8 cellular contexts compared by ENCODE assay signal in the genomic region with DNA sequence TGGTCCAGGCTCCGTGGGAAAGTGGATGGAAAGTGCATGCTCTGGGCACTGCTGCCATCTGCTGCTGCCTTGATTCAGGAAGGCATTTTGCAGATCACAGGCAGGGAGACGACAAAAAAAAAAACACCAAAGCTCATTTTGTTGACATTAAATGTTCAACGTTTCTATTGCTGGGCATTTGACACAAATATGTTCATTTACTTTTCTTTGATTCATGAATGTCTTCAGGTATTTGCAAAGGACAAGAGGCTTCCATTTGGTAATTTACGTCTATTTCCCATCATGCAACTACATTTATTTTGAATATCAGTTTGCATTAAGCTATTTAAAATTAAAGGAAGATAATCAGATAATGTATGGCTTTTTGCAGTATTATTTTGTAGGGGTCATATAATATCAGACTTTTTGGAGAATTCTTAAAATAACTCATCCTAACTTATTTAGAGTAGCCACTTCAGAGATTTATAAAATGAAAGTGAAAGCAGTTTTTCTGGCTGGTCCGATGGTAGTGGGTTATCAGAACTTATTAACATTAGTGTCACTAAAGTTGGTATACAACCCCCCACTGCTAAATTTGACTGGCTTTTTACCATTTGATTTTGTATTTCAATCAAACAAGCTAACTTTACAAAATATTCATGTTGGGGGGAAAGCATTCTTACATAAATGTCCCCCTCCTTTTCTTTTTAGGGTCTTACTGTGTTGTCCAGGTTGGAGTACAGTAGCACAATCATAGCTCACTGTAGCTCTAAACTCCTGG.
DNase-seq lines count a peak whose midpoint lies in the region; ATAC-seq, FAIRE-seq and TF ChIP-seq lines count a peak whose summit lies in the region.

No MANE protein-coding gene starts in this region.

- peak; percentile 60 for ATAC-seq in GM21526 (IDR thresholded peaks at IDR 0.05; ENCODE audit: low FRiP score, unreplicated experiment)
- ATAC-seq in gastroesophageal sphincter = peak; percentile 35

- H3K9me3 ChIP-seq in gastroesophageal sphincter (no peaks in the 10 kb centered on the region), neutrophil (no peaks in the 10 kb centered on the region)

- peak overlapping the region; percentile 86 for H3K27ac Mint-ChIP-seq in type B pancreatic cell

- H3K36me3 ChIP-seq in gastroesophageal sphincter (no peaks in the 10 kb centered on the region), neutrophil (no peaks in the 10 kb centered on the region)

- peak; percentile 74 for FAIRE-seq in RCC 7860 (lab: Jason Lieb, UNC)

- H3K4me1 ChIP-seq in gastroesophageal sphincter (peaks cover 0 to 38% (median 0%) of the 10 kb centered on the region in 3 donors), neutrophil (ENCODE audit: control insufficient read depth in 1 of 2, insufficient read depth in 1 of 2, low read depth in 1 of 2, low read length in 1 of 2) (peaks cover 26 to 29% of the 10 kb centered on the region in 2 experiments)

- H3K9me3 Mint-ChIP-seq in type B pancreatic cell = no peaks in the 10 kb centered on the region

- H3K27me3 ChIP-seq in gastroesophageal sphincter (no peaks in the 10 kb centered on the region), neutrophil (no peaks in the 10 kb centered on the region)

- peak overlapping the region; percentile 96 for H3K4me3 Mint-ChIP-seq in type B pancreatic cell

- peaks cover 19% of the 10 kb centered on the region for H3K4me1 Mint-ChIP-seq in type B pancreatic cell (ENCODE audit: unreplicated experiment)

- TF ChIP-seq CTCF in gastroesophageal sphincter (IDR thresholded peaks at IDR 0.05) (peak; percentile 36 to 77 (median 48)), neutrophil (IDR thresholded peaks at IDR 0.05) (no peak), type B pancreatic cell (conservative IDR thresholded peaks at IDR 0.05) (peak; percentile 78)

- TF ChIP-seq POLR2A in gastroesophageal sphincter (IDR thresholded peaks at IDR 0.05) = no peak

- peak overlapping the region; percentile 54 to 74 for H3K4me3 ChIP-seq in gastroesophageal sphincter
- peak overlapping the region; percentile 56 to 70 for H3K4me3 ChIP-seq in neutrophil (ENCODE audit: low read depth in 1 of 2, low read length in 1 of 2)

- H3K27me3 Mint-ChIP-seq in type B pancreatic cell = peaks cover 3% of the 10 kb centered on the region

- no peak for TF ChIP-seq EP300 in gastroesophageal sphincter (IDR thresholded peaks at IDR 0.05)

- H3K27ac ChIP-seq in gastroesophageal sphincter = peak overlapping the region; percentile 16 to 70 (median 60)
- H3K27ac ChIP-seq in neutrophil = peak overlapping the region; percentile 76

- in situ Hi-C loops in KBM-7 (cut with MboI; ENCODE audit: low pct_unique_long_range_greater_than_20kb, low sequenced_read_pairs) = loop anchor here (25.0 kb wide), 2 partner anchors 451 to 701 kb away; no protein-coding TSS in a partner anchor

- DNase-seq in DMS53 treated with DMSO at 0.1 percent for 48 hours (lab: John Stamatoyannopoulos, UW; ENCODE audit: unreplicated experiment) (peak; percentile 83), KBM-7 (peak; percentile 87), RCC 7860 (ENCODE audit: low spot score) (peak; percentile 69), type B pancreatic cell (ENCODE audit: extremely low spot score, unreplicated experiment) (no peak)
- peak; percentile 66 for DNase-seq in activated naive CD4-positive, alpha-beta T cell treated with anti-CD3 and anti-CD28 coated beads, Interleukin-2, amount 50 U/mL, for 16 hours

- 0 to 1% methylated on average over 5 of the region's 5 CpGs for WGBS in gastroesophageal sphincter (ENCODE audit: low coverage in 1 of 2), 2 donors

- H3K36me3 Mint-ChIP-seq in type B pancreatic cell = no peaks in the 10 kb centered on the region
